ENCODE assay signal across 8 cellular contexts in genomic region chr10:127563718-127564553, GRCh38. TPM values are rescaled to one million over a fixed set of nuclear protein-coding genes. Genes with fewer than 3 reads are reported as not detected.
DNase-seq lines count a peak whose midpoint lies in the region; TF ChIP-seq lines count a peak whose summit lies in the region.

No MANE protein-coding gene starts in this region.

- in situ Hi-C loops in astrocyte of the spinal cord (cut with HindIII; ENCODE audit: low sequenced_read_pairs): no loop called here

- H3K4me3 Mint-ChIP-seq in neural crest cell: no peak overlapping the region

- H3K27ac Mint-ChIP-seq in neural crest cell (ENCODE audit: unreplicated experiment): no peak overlapping the region

- no peaks in the 10 kb centered on the region for H3K9me3 Mint-ChIP-seq in neural crest cell

- peak; percentile 36 for DNase-seq in DMS 273 (lab: John Stamatoyannopoulos, UW; ENCODE audit: unreplicated experiment)
- no peak for DNase-seq in DMS 273 treated with DMSO at 0.1 percent for 48 hours (lab: John Stamatoyannopoulos, UW)
- peak; percentile 28 for DNase-seq in HuH-7 (ENCODE audit: low spot score)
- DNase-seq in astrocyte of the spinal cord (ENCODE audit: low read depth, low spot score): no peak
- peak; percentile 30 for DNase-seq in neural crest cell (ENCODE audit: low read depth, low spot score)
- DNase-seq in SW 1271 (lab: John Stamatoyannopoulos, UW): no peak
- no peak for DNase-seq in pons (ENCODE audit: low spot score)
- no peak for DNase-seq in SIG-M5 (lab: John Stamatoyannopoulos, UW)

- H3K4me3 ChIP-seq in astrocyte of the spinal cord (ENCODE audit: low read depth, low read length): no peak overlapping the region

- H3K36me3 Mint-ChIP-seq in neural crest cell (ENCODE audit: low read depth): no peaks in the 10 kb centered on the region

- H3K27me3 Mint-ChIP-seq in neural crest cell (ENCODE audit: low read depth): peaks cover 72% of the 10 kb centered on the region

- peak; percentile 7 for TF ChIP-seq CTCF in astrocyte of the spinal cord (IDR thresholded peaks at IDR 0.05; ENCODE audit: low read depth, low read length)
- peak; percentile 68 for TF ChIP-seq CTCF in neural crest cell (conservative IDR thresholded peaks at IDR 0.05)

- H3K4me1 Mint-ChIP-seq in neural crest cell: no peaks in the 10 kb centered on the region

RNA-seq across cellular contexts. Expression of gene NPS, which starts 14.8 kb away (rescaled TPM):
- not detected in 2 replicates for total RNA-seq in neural crest cell

Comparison
In these comparisons a context has a peak if more than half of its experiments do, and no peak if none do; other contexts are left out.
1. DNase-seq: peak in DMS 273 (single experiment), HuH-7 (single experiment) and neural crest cell (single experiment); none in DMS 273 treated with DMSO at 0.1 percent for 48 hours (single experiment), astrocyte of the spinal cord (single experiment), SW 1271 (0 of 2), pons (single experiment) and SIG-M5 (single experiment).